10 cellular contexts compared by ENCODE assay signal in genomic region chr5:132222649-132223038, GRCh38. TPM values are rescaled to one million over a fixed set of nuclear protein-coding genes. Genes with fewer than 3 reads are reported as not detected.
DNase-seq lines count a peak whose midpoint lies in the region; ATAC-seq and TF ChIP-seq lines count a peak whose summit lies in the region.
"Had no signal": no experiment of that assay in that cellular context is flagged by ENCODE, and none has a peak within 500 bp of the region (broad histone marks: within the 10 kb centered on the region; RNA-seq: fewer than 3 reads in every experiment).

No MANE protein-coding gene starts in this region.

- H3K27me3 Mint-ChIP-seq in HFFc6 (ENCODE audit: insufficient read depth), result no peaks in the 10 kb centered on the region
- H3K27me3 Mint-ChIP-seq in endodermal cell (ENCODE audit: insufficient read depth), result peaks cover 33% of the 10 kb centered on the region

- H3K9me3 Mint-ChIP-seq in HFFc6, result no peaks in the 10 kb centered on the region
- no peaks in the 10 kb centered on the region for H3K9me3 Mint-ChIP-seq in endodermal cell

- H3K9ac ChIP-seq in rectal smooth muscle tissue (ENCODE audit: low read length) (no peak overlapping the region), endodermal cell (ENCODE audit: extremely low read depth, low read length, poor library complexity, severe bottlenecking) (no peak overlapping the region)

- no peak for DNase-seq in HFFc6
- no peak for DNase-seq in DMS 273 treated with DMSO at 0.1 percent for 48 hours (lab: John Stamatoyannopoulos, UW)
- no peak for DNase-seq in endodermal cell
- no peak for DNase-seq in hippocampal formation (lab: John Stamatoyannopoulos, UW)
- DNase-seq: NCI-H2081, small intestine had no signal

- peak overlapping the region; percentile 9; the same call in 1 of the 2 replicates for H3K4me3 Mint-ChIP-seq in HFFc6
- H3K4me3 Mint-ChIP-seq in endodermal cell, result no peak overlapping the region

- H3K4me3 ChIP-seq in rectal smooth muscle tissue (ENCODE audit: low read length) (no peak overlapping the region), endodermal cell (ENCODE audit: low read length) (no peak overlapping the region)

- H3K27ac Mint-ChIP-seq in HFFc6 (0 out of 2 replicates have a peak overlapping the region, but pooled peaks have one; percentile 34), endodermal cell (no peak overlapping the region)

- H3K4me1 Mint-ChIP-seq in HFFc6 (ENCODE audit: low read depth) (peaks cover 78% of the 10 kb centered on the region), endodermal cell (peaks cover 8% of the 10 kb centered on the region)

- H3K36me3 Mint-ChIP-seq in HFFc6 (ENCODE audit: low read depth) (peaks cover 18% of the 10 kb centered on the region), endodermal cell (ENCODE audit: low read depth) (no peaks in the 10 kb centered on the region)

- ATAC-seq in GM18520 (IDR thresholded peaks at IDR 0.05; ENCODE audit: unreplicated experiment), result peak; percentile 43
- peak; percentile 67 for ATAC-seq in HG03571 (IDR thresholded peaks at IDR 0.05; ENCODE audit: unreplicated experiment)
- ATAC-seq in GM19467 (IDR thresholded peaks at IDR 0.05; ENCODE audit: unreplicated experiment), result no peak

- 89 to 100% methylated on average over 3 of the region's 3 CpGs for WGBS in endodermal cell (ENCODE audit: insufficient coverage in 1 of 2, insufficient read length in 1 of 2), 2 experiments

- H3K27ac ChIP-seq in rectal smooth muscle tissue (ENCODE audit: low read depth, low read length), result peak overlapping the region; percentile 93
- H3K27ac ChIP-seq in endodermal cell (ENCODE audit: low read depth, low read length), result no peak overlapping the region

- H3K9me3 ChIP-seq in endodermal cell (ENCODE audit: control insufficient read depth, low read length), result no peaks in the 10 kb centered on the region

- TF ChIP-seq CTCF in HFFc6 (IDR thresholded peaks at IDR 0.05), result no peak
- no peak for TF ChIP-seq CTCF in endodermal cell (conservative IDR thresholded peaks at IDR 0.05)

- peaks cover 49% of the 10 kb centered on the region for H3K4me1 ChIP-seq in rectal smooth muscle tissue (ENCODE audit: control insufficient read depth, insufficient read depth, low read length)
- no peaks in the 10 kb centered on the region for H3K4me1 ChIP-seq in endodermal cell (ENCODE audit: control insufficient read depth, insufficient read depth, low read length)

- H3K36me3 ChIP-seq in rectal smooth muscle tissue (ENCODE audit: control insufficient read depth, insufficient read depth, low read length) (no peaks in the 10 kb centered on the region), endodermal cell (ENCODE audit: control insufficient read depth, insufficient read depth, low read length) (no peaks in the 10 kb centered on the region)

- no peaks in the 10 kb centered on the region for H3K27me3 ChIP-seq in rectal smooth muscle tissue (ENCODE audit: control insufficient read depth, insufficient read depth, low read length)
- H3K27me3 ChIP-seq in endodermal cell (ENCODE audit: control insufficient read depth, insufficient read depth, low read length, poor library complexity, severe bottlenecking), result peaks cover 65% of the 10 kb centered on the region

RNA-seq across cellular contexts. Expression of gene P4HA2, which starts 5.0 kb away (rescaled TPM):
- total RNA-seq in HFFc6 (2021; fragmentation: NEBNext Ultra II Directional; extraction: Animal tissue kit (Norgen Biotek cat#: 25700)), result 100 to 1,000 TPM; 136 to 198 (median 142) TPM
- total RNA-seq in endodermal cell, result 10 to 100 TPM; 15.1 to 19.6 TPM
- 16.6 TPM for polyA plus RNA-seq in endodermal cell (2013, experiment 1 of 2)
- 14.6 TPM for polyA plus RNA-seq in endodermal cell (2013, experiment 2 of 2)

RNA-seq across cellular contexts. Expression of gene PDLIM4, which starts 34.9 kb away (rescaled TPM):
- 10 to 100 TPM in 4 of 6 experiments, 1 to 10 TPM in 2; 2.5 to 26.4 (median 23.7) TPM for total RNA-seq in HFFc6 (2021; fragmentation: NEBNext Ultra II Directional; extraction: Animal tissue kit (Norgen Biotek cat#: 25700))
- total RNA-seq in endodermal cell, result 10 to 100 TPM in 1 of 2 donors, 1 to 10 TPM in 1; 9.0 to 11.2 TPM
- polyA plus RNA-seq in endodermal cell (2013, experiment 1 of 2), result 32.8 TPM
- polyA plus RNA-seq in endodermal cell (2013, experiment 2 of 2), result 29.0 TPM

Comparison
In these comparisons a context has a peak if more than half of its experiments do, and no peak if none do; other contexts are left out.
1. RNA of gene P4HA2, which starts 5.0 kb away (total RNA-seq): 136 to 198 TPM in HFFc6; 15.1 to 19.6 TPM in endodermal cell; every median in the first group is over 4 times any median in the second.